In the genomic region with DNA sequence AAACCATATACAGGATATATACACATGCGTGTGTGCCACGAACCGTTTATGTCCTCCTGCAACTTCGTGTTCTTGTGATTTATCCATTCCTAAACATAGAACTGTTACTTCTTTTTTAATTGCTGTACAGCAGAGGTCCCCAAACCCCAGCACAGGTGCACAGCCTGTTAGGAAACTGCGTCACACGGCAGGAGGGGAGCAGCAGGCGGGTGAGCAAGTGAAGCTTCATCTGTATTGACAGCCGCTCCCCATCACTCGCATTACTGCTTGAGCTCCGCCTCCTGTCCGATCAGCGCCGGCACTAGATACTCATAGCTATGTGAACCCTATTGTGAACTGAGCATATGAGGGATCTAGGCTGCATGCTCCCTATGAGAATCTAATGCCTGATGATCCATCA, we compare ENCODE assay signal across 9 cellular contexts. TPM values are rescaled to one million over a fixed set of nuclear protein-coding genes. Genes with fewer than 3 reads are reported as not detected.
DNase-seq lines count a peak whose midpoint lies in the region; ATAC-seq lines count a peak whose summit lies in the region.
"Had no signal": no experiment of that assay in that cellular context is flagged by ENCODE, and none has a peak within 500 bp of the region (broad histone marks: within the 10 kb centered on the region; RNA-seq: fewer than 3 reads in every experiment).

No MANE protein-coding gene starts in this region.

- no peaks in the 10 kb centered on the region for H3K79me2 ChIP-seq in mesendoderm (ENCODE audit: control insufficient read depth, insufficient read depth, low read length)

- H3K56ac ChIP-seq in mesendoderm (ENCODE audit: low read length) = no peak overlapping the region

- H3K79me1 ChIP-seq in mesendoderm (ENCODE audit: low read length) = no peaks in the 10 kb centered on the region

- peak overlapping the region; percentile 13 for H3K4me3 ChIP-seq in CD4-positive, CD25-positive, alpha-beta regulatory T cell (ENCODE audit: low read depth, low read length)
- no peak overlapping the region for H3K4me3 ChIP-seq in mesendoderm (ENCODE audit: low read length)
- H3K4me3 ChIP-seq: body of pancreas had no signal

- peak overlapping the region in 2 of 4 donors; percentile 36 to 42 for H3K4me3 Mint-ChIP-seq in CD4-positive, CD25-positive, alpha-beta regulatory T cell
- H3K4me3 Mint-ChIP-seq in naive B cell = peak overlapping the region in 1 of 8 donors; percentile 12

- H3K23ac ChIP-seq in mesendoderm (ENCODE audit: low read length) = no peak overlapping the region

- no peak overlapping the region for H3K18ac ChIP-seq in mesendoderm (ENCODE audit: low read length)

- no peak overlapping the region for H4K5ac ChIP-seq in mesendoderm (ENCODE audit: low read length)

- H3K9me3 ChIP-seq in CD4-positive, CD25-positive, alpha-beta regulatory T cell (ENCODE audit: control insufficient read depth in 2 of 2, low read length in 2 of 2) = no peaks in the 10 kb centered on the region
- H3K9me3 ChIP-seq: body of pancreas had no signal

- WGBS in mesendoderm (ENCODE audit: extremely low coverage, insufficient coverage, low lambda C conversion rate) = no CpG with 5 or more reads among the region's 13 CpGs

- peak; percentile 79 to 83 for ATAC-seq in CD4-positive, CD25-positive, alpha-beta regulatory T cell (ENCODE audit: low read depth in 2 of 2)
- ATAC-seq in naive B cell (ENCODE audit: low read depth in 2 of 2) (peak; percentile 54 to 72), GM21390 (IDR thresholded peaks at IDR 0.05; ENCODE audit: unreplicated experiment) (no peak)
- ATAC-seq: body of pancreas had no signal

- H3K9me3 Mint-ChIP-seq in CD4-positive, CD25-positive, alpha-beta regulatory T cell = no peaks in the 10 kb centered on the region
- peaks cover 0 to 2% (median 0%) of the 10 kb centered on the region in 7 donors for H3K9me3 Mint-ChIP-seq in naive B cell

- H2BK120ac ChIP-seq in mesendoderm (ENCODE audit: low read depth, low read length) = no peak overlapping the region

- H2BK5ac ChIP-seq in mesendoderm (ENCODE audit: low read length) = no peak overlapping the region

- H3K36me3 ChIP-seq in CD4-positive, CD25-positive, alpha-beta regulatory T cell (ENCODE audit: control insufficient read depth, insufficient read depth, low read length) = no peaks in the 10 kb centered on the region
- H3K36me3 ChIP-seq in mesendoderm (ENCODE audit: control insufficient read depth, insufficient read depth, low read length) = no peaks in the 10 kb centered on the region

- H3K4me1 Mint-ChIP-seq in CD4-positive, CD25-positive, alpha-beta regulatory T cell = peaks cover 8 to 20% (median 12%) of the 10 kb centered on the region in 4 donors
- H3K4me1 Mint-ChIP-seq in naive B cell = peaks cover 9 to 11% (median 10%) of the 10 kb centered on the region in 3 donors

- no peak overlapping the region for H2BK15ac ChIP-seq in mesendoderm (replicated peaks; ENCODE audit: low read depth)

- no peak overlapping the region for H4K8ac ChIP-seq in mesendoderm (ENCODE audit: low read depth, low read length)

- H3K27me3 ChIP-seq in CD4-positive, CD25-positive, alpha-beta regulatory T cell (ENCODE audit: control insufficient read depth, insufficient read depth, low read length) = no peaks in the 10 kb centered on the region
- H3K27me3 ChIP-seq in mesendoderm (ENCODE audit: insufficient read depth, low read length, poor library complexity) = no peaks in the 10 kb centered on the region
- H3K27me3 ChIP-seq: body of pancreas had no signal

- no peaks in the 10 kb centered on the region for H3K36me3 Mint-ChIP-seq in CD4-positive, CD25-positive, alpha-beta regulatory T cell
- H3K36me3 Mint-ChIP-seq in naive B cell = no peaks in the 10 kb centered on the region

- H3K4ac ChIP-seq in mesendoderm (ENCODE audit: low read depth, low read length) = no peak overlapping the region

- H3K27me3 Mint-ChIP-seq in CD4-positive, CD25-positive, alpha-beta regulatory T cell = peaks cover 11% of the 10 kb centered on the region
- H3K27me3 Mint-ChIP-seq in naive B cell = no peaks in the 10 kb centered on the region

- H3K4me1 ChIP-seq in CD4-positive, CD25-positive, alpha-beta regulatory T cell (ENCODE audit: control insufficient read depth, insufficient read depth, low read length, poor library complexity, severe bottlenecking) = peaks cover 9% of the 10 kb centered on the region
- no peaks in the 10 kb centered on the region for H3K4me1 ChIP-seq in mesendoderm (ENCODE audit: control insufficient read depth, low read depth, low read length)
- H3K4me1 ChIP-seq: body of pancreas had no signal

- H3K27ac Mint-ChIP-seq in CD4-positive, CD25-positive, alpha-beta regulatory T cell = peak overlapping the region; percentile 44 to 84 (median 54)
- H3K27ac Mint-ChIP-seq in naive B cell = peak overlapping the region in 1 of 6 donors; percentile 49

- H3K9ac ChIP-seq in mesendoderm (ENCODE audit: low read length) = no peak overlapping the region

- DNase-seq in CD4-positive, CD25-positive, alpha-beta regulatory T cell = peak; percentile 39 to 85 (median 67)
- peak; percentile 69 for DNase-seq in NCI-H2171 treated with DMSO at 0.1 percent for 48 hours (lab: John Stamatoyannopoulos, UW)
- DNase-seq in activated CD8-positive, alpha-beta memory T cell treated with anti-CD3 and anti-CD28 coated beads, Interleukin-2, amount 50 U/mL, for 4 hours = peak; percentile 59
- peak; percentile 53 for DNase-seq in naive B cell
- no peak for DNase-seq in mesendoderm
- no peak for DNase-seq in MV-4-11 (lab: John Stamatoyannopoulos, UW)
- DNase-seq in medulla oblongata (ENCODE audit: extremely low spot score) = no peak
- DNase-seq: body of pancreas had no signal

- no peak overlapping the region for H2AK5ac ChIP-seq in mesendoderm (ENCODE audit: low read length)

- no peak overlapping the region for H3K27ac ChIP-seq in CD4-positive, CD25-positive, alpha-beta regulatory T cell (ENCODE audit: insufficient read depth, low read length, poor library complexity, severe bottlenecking)
- H3K27ac ChIP-seq in mesendoderm (ENCODE audit: low read depth, low read length) = no peak overlapping the region
- H3K27ac ChIP-seq: body of pancreas had no signal

- no peak overlapping the region for H3K4me2 ChIP-seq in mesendoderm (ENCODE audit: low read length)

RNA-seq across cellular contexts. Expression of a gene that starts 34.9 kb away (rescaled TPM):
- 18.3 TPM for total RNA-seq in CD4-positive, CD25-positive, alpha-beta regulatory T cell
- 1 to 10 TPM; 2.5 to 7.1 (median 4.0) TPM for polyA plus RNA-seq in CD4-positive, CD25-positive, alpha-beta regulatory T cell
- polyA plus RNA-seq in naive B cell (ENCODE audit: low read depth in 6 of 6) = 10 to 100 TPM in 2 of 6 donors, 1 to 10 TPM in 4; 1.2 to 11.8 (median 4.9) TPM
- 1.8 TPM for polyA plus RNA-seq in mesendoderm (2013, experiment 1 of 2)
- 2.2 TPM for polyA plus RNA-seq in mesendoderm (2013, experiment 2 of 2)

RNA-seq across cellular contexts. Expression of a gene that starts 36.1 kb away (rescaled TPM):
- total RNA-seq in CD4-positive, CD25-positive, alpha-beta regulatory T cell = 9.1 TPM
- 1 to 10 TPM; 3.2 to 8.2 (median 4.6) TPM for polyA plus RNA-seq in CD4-positive, CD25-positive, alpha-beta regulatory T cell
- 1 to 10 TPM; 2.5 to 4.1 (median 2.8) TPM for polyA plus RNA-seq in naive B cell (ENCODE audit: low read depth in 6 of 6)
- 14.7 TPM for polyA plus RNA-seq in mesendoderm (2013, experiment 1 of 2)
- 14.1 TPM for polyA plus RNA-seq in mesendoderm (2013, experiment 2 of 2)

RNA-seq across cellular contexts. Expression of a gene that starts 36.2 kb away (rescaled TPM):
- total RNA-seq in CD4-positive, CD25-positive, alpha-beta regulatory T cell = 32.3 TPM
- polyA plus RNA-seq in CD4-positive, CD25-positive, alpha-beta regulatory T cell = 10 to 100 TPM; 34.0 to 46.0 (median 36.4) TPM
- 10 to 100 TPM; 11.9 to 22.7 (median 16.0) TPM for polyA plus RNA-seq in naive B cell (ENCODE audit: low read depth in 6 of 6)
- 11.9 TPM for polyA plus RNA-seq in mesendoderm (2013, experiment 1 of 2)
- 11.2 TPM for polyA plus RNA-seq in mesendoderm (2013, experiment 2 of 2)

Comparison
In these comparisons a context has a peak if more than half of its experiments do, and no peak if none do; other contexts are left out.
1. DNase-seq: peak in CD4-positive, CD25-positive, alpha-beta regulatory T cell (3 of 3), NCI-H2171 treated with DMSO at 0.1 percent for 48 hours (single experiment), activated CD8-positive, alpha-beta memory T cell treated with anti-CD3 and anti-CD28 coated beads, Interleukin-2, amount 50 U/mL, for 4 hours (single experiment) and naive B cell (single experiment); none in mesendoderm (single experiment), MV-4-11 (single experiment) and medulla oblongata (single experiment).